ENCODE assay signal across 16 cellular contexts in genomic region chr12:70603044-70603443, GRCh38. TPM values are rescaled to one million over a fixed set of nuclear protein-coding genes. Genes with fewer than 3 reads are reported as not detected.
A peak's percentile ranks its signal among the peaks of the same experiment; 100 is the strongest.
DNase-seq lines count a peak whose midpoint lies in the region; ATAC-seq, FAIRE-seq and TF ChIP-seq lines count a peak whose summit lies in the region.
"Had no signal": no experiment of that assay in that cellular context is flagged by ENCODE, and none has a peak within 500 bp of the region (broad histone marks: within the 10 kb centered on the region; RNA-seq: fewer than 3 reads in every experiment).

No MANE protein-coding gene starts in this region.

- intact Hi-C loops in left ventricle myocardium inferior (cut with micrococcal nuclease), result no loop called here
- intact Hi-C loops in cardiac septum (cut with DNase I), result no loop called here
- intact Hi-C loops in upper lobe of right lung (cut with DNase I), result no loop called here

- H4K20me1 ChIP-seq in astrocyte (ENCODE audit: insufficient read depth, low read length), result no peaks in the 10 kb centered on the region

- H3K4me1 ChIP-seq in left ventricle myocardium inferior (peaks cover 28% of the 10 kb centered on the region), astrocyte (ENCODE audit: insufficient read depth, low read length) (peaks cover 7% of the 10 kb centered on the region), upper lobe of right lung (no peaks in the 10 kb centered on the region)

- H3K36me3 Mint-ChIP-seq in astrocyte (ENCODE audit: low read depth, unreplicated experiment), result no peaks in the 10 kb centered on the region
- H3K36me3 Mint-ChIP-seq in nephron progenitor cell (ENCODE audit: low read depth), result no peaks in the 10 kb centered on the region
- H3K36me3 Mint-ChIP-seq: CD4-positive, CD25-positive, alpha-beta regulatory T cell had no signal

- peaks cover 4% of the 10 kb centered on the region for H3K27me3 Mint-ChIP-seq in astrocyte (ENCODE audit: low read depth, unreplicated experiment)
- peaks cover 11% of the 10 kb centered on the region for H3K27me3 Mint-ChIP-seq in nephron progenitor cell (ENCODE audit: low read depth, poor library complexity)

- H3K27ac Mint-ChIP-seq in astrocyte (ENCODE audit: unreplicated experiment) (no peak overlapping the region), nephron progenitor cell (no peak overlapping the region)
- H3K27ac Mint-ChIP-seq: CD4-positive, CD25-positive, alpha-beta regulatory T cell had no signal

- peak; percentile 29 for FAIRE-seq in astrocyte (lab: Jason Lieb, UNC)
- FAIRE-seq: D721Med, K562 had no signal

- H2AFZ ChIP-seq in astrocyte (ENCODE audit: low read depth, low read length), result no peak overlapping the region

- H3K36me3 ChIP-seq in left ventricle myocardium inferior, result peaks cover 4% of the 10 kb centered on the region
- H3K36me3 ChIP-seq in astrocyte (ENCODE audit: insufficient read depth, low read length), result no peaks in the 10 kb centered on the region
- no peaks in the 10 kb centered on the region for H3K36me3 ChIP-seq in upper lobe of right lung

- H3K9ac ChIP-seq in astrocyte (ENCODE audit: low read length), result no peak overlapping the region

- peaks cover 30% of the 10 kb centered on the region for H3K27me3 ChIP-seq in left ventricle myocardium inferior (ENCODE audit: low read depth)
- no peaks in the 10 kb centered on the region for H3K27me3 ChIP-seq in astrocyte (ENCODE audit: insufficient read depth, low read length)
- H3K27me3 ChIP-seq in upper lobe of right lung, result peaks cover 18% of the 10 kb centered on the region

- no peaks in the 10 kb centered on the region for H3K79me2 ChIP-seq in astrocyte (ENCODE audit: insufficient read depth, low read length)

- no peaks in the 10 kb centered on the region for H3K9me3 Mint-ChIP-seq in astrocyte (ENCODE audit: unreplicated experiment)
- H3K9me3 Mint-ChIP-seq in nephron progenitor cell, result peaks cover 5% of the 10 kb centered on the region
- H3K9me3 Mint-ChIP-seq: CD4-positive, CD25-positive, alpha-beta regulatory T cell had no signal

- H3K27ac ChIP-seq in left ventricle myocardium inferior (replicated peaks) (peak overlapping the region; percentile 36), astrocyte (ENCODE audit: low read depth, low read length) (peak overlapping the region; percentile 0), upper lobe of right lung (peak overlapping the region; percentile 73)

- H3K9me3 ChIP-seq in left ventricle myocardium inferior (replicated peaks) (no peaks in the 10 kb centered on the region), astrocyte (ENCODE audit: insufficient read depth, low read depth, low read length) (no peaks in the 10 kb centered on the region), upper lobe of right lung (no peaks in the 10 kb centered on the region)

- H3K4me1 Mint-ChIP-seq in astrocyte (ENCODE audit: low read depth, unreplicated experiment) (peaks cover 2% of the 10 kb centered on the region), nephron progenitor cell (no peaks in the 10 kb centered on the region)
- H3K4me1 Mint-ChIP-seq: CD4-positive, CD25-positive, alpha-beta regulatory T cell had no signal

- no peak overlapping the region for H3K4me2 ChIP-seq in astrocyte (ENCODE audit: low read length)

- TF ChIP-seq CTCF in left ventricle myocardium inferior (IDR thresholded peaks at IDR 0.05; ENCODE audit: borderline replicate concordance) (no peak), astrocyte (IDR thresholded peaks at IDR 0.05; ENCODE audit: insufficient read depth, low read depth, low read length) (no peak), upper lobe of right lung (IDR thresholded peaks at IDR 0.05) (no peak), nephron progenitor cell (IDR thresholded peaks at IDR 0.05) (no peak)

- no peak for ATAC-seq in upper lobe of right lung
- ATAC-seq in GM19035 (IDR thresholded peaks at IDR 0.05; ENCODE audit: unreplicated experiment), result no peak
- ATAC-seq: K562 had no signal

- H3K4me3 ChIP-seq in left ventricle myocardium inferior, result peak overlapping the region; percentile 73
- no peak overlapping the region for H3K4me3 ChIP-seq in astrocyte (ENCODE audit: insufficient read depth, low read depth, low read length)
- peak overlapping the region; percentile 52 for H3K4me3 ChIP-seq in upper lobe of right lung
- H3K4me3 ChIP-seq: K562 had no signal

- no peak overlapping the region for H3K4me3 Mint-ChIP-seq in astrocyte (ENCODE audit: unreplicated experiment)
- H3K4me3 Mint-ChIP-seq in nephron progenitor cell, result no peak overlapping the region
- H3K4me3 Mint-ChIP-seq: CD4-positive, CD25-positive, alpha-beta regulatory T cell had no signal

- no peak for DNase-seq in left ventricle myocardium inferior
- no peak for DNase-seq in cardiac septum (ENCODE audit: low spot score)
- DNase-seq in astrocyte (ENCODE audit: low read depth), result peak; percentile 35
- peak; percentile 25 for DNase-seq in glomerular visceral epithelial cell (ENCODE audit: extremely low spot score)
- DNase-seq in upper lobe of right lung, result no peak
- DNase-seq in HuH-7.5 (ENCODE audit: low spot score), result no peak
- DNase-seq in nephron progenitor cell, result no peak
- DNase-seq: CD4-positive, CD25-positive, alpha-beta regulatory T cell; DMS79 treated with DMSO at 0.1 percent for 48 hours; GF-D8; NCI-H1436 treated with DMSO at 0.1 percent for 48 hours; NCI-H2081; NCI-H510A treated with DMSO at 0.1 percent for 48 hours had no signal

RNA-seq across cellular contexts. Expression of gene PTPRB, which starts 34.2 kb away (rescaled TPM):
- 38.7 TPM for total RNA-seq in left ventricle myocardium inferior
- 28.9 TPM for total RNA-seq in cardiac septum
- total RNA-seq in astrocyte, result 2.2 and 2.5 TPM in 2 replicates
- total RNA-seq in upper lobe of right lung, result 196 TPM
- total RNA-seq: CD4-positive, CD25-positive, alpha-beta regulatory T cell had no signal

Comparison
In these comparisons a context has a peak if more than half of its experiments do, and no peak if none do; other contexts are left out.
1. DNase-seq: peak in astrocyte (single experiment) and glomerular visceral epithelial cell (single experiment); none in left ventricle myocardium inferior (single experiment), cardiac septum (single experiment), upper lobe of right lung (single experiment), HuH-7.5 (single experiment) and nephron progenitor cell (single experiment).
2. H3K27ac ChIP-seq: peak in every context shown above with its lines; median percentile 73 in upper lobe of right lung; 36 in left ventricle myocardium inferior; 0 in astrocyte.